In the genomic region with DNA sequence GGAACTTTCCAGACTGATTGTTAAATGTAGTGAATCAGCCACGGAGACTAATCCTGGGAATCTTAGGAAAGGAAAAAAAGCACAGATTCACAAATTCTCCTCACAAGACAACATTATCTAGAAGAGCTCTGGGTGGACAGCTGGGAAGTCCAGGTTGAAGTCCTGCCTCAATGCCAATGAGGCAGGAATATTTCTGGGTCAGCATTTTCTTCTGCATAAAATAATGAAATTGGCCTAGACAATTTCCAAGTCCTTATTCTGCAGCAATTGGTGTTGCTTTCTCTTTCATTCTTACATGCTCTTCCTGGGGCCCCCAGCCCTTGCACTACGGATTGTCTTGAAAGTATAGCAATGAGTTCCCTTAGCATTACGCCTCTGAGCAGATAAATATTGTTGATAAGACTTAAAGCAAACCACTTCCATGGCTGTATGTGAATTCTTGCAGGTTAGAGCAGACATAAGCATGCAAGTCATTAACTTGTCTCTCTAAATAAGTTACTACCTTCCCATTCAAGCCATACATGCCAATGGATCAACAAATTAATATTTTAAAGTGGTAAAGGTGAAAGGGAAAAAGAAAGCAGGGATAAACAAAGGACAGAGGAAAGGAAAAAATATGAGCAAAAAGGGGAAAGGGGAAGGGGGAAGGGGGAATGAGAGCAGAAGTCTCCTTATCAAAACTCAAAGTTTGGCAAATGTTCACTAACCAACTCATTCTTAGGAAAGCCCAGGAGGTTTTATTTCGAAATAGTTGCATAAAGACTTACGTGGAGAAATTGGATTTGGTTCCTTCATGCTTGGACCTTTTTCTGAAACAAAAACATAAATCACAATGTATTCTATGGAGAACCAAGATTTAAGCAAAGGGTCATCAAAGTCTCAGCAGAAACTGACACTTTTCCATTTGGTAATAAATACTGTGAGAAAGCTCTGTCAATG, we compare ENCODE assay signal across 7 cellular contexts.
DNase-seq lines count a peak whose midpoint lies in the region; ATAC-seq and TF ChIP-seq lines count a peak whose summit lies in the region.

No MANE protein-coding gene starts in this region.

- no peak overlapping the region for H3K9ac ChIP-seq in smooth muscle cell (ENCODE audit: low read depth)

- H3K27ac ChIP-seq in smooth muscle cell (ENCODE audit: low read depth), result peak overlapping the region; percentile 45

- peak; percentile 58 for DNase-seq in GM20000 (ENCODE audit: low spot score)
- peak; percentile 6 for DNase-seq in activated naive CD8-positive, alpha-beta T cell treated with anti-CD3 and anti-CD28 coated beads, Interleukin-2, amount 50 U/mL, for 16 hours (ENCODE audit: low read depth, low spot score)
- DNase-seq in smooth muscle cell (lab: John Stamatoyannopoulos, UW; ENCODE audit: unreplicated experiment), result no peak
- DNase-seq in UCSD-AML1 (lab: John Stamatoyannopoulos, UW; ENCODE audit: unreplicated experiment), result no peak
- no peak for DNase-seq in NCI-H187 treated with DMSO at 0.1 percent for 48 hours (lab: John Stamatoyannopoulos, UW)
- no peak for DNase-seq in NOMO-1 treated with DMSO at 0.1 percent for 48 hours (lab: John Stamatoyannopoulos, UW; ENCODE audit: unreplicated experiment)

- peak; percentile 93 for ATAC-seq in HG03460 (IDR thresholded peaks at IDR 0.05; ENCODE audit: unreplicated experiment)

- H3K4me3 ChIP-seq in smooth muscle cell, result no peak overlapping the region

- no peaks in the 10 kb centered on the region for H3K27me3 ChIP-seq in smooth muscle cell (ENCODE audit: low read depth)

- H3K9me3 ChIP-seq in smooth muscle cell (replicated peaks; ENCODE audit: low read depth), result no peaks in the 10 kb centered on the region

- no peaks in the 10 kb centered on the region for H3K79me2 ChIP-seq in smooth muscle cell (ENCODE audit: low read depth)

- H3K4me2 ChIP-seq in smooth muscle cell, result peak overlapping the region; percentile 57

- no peak overlapping the region for H2AFZ ChIP-seq in smooth muscle cell (ENCODE audit: low read depth)

- peaks cover 14% of the 10 kb centered on the region for H3F3A ChIP-seq in smooth muscle cell (ENCODE audit: low read depth)

- H4K20me1 ChIP-seq in smooth muscle cell (ENCODE audit: low read depth), result no peaks in the 10 kb centered on the region

- WGBS in smooth muscle cell (ENCODE audit: low lambda C conversion rate), result 38% methylated on average over 5 of the region's 5 CpGs

- H3K36me3 ChIP-seq in smooth muscle cell (ENCODE audit: low read depth), result no peaks in the 10 kb centered on the region

- no peak for TF ChIP-seq CTCF in GM20000 (IDR thresholded peaks at IDR 0.05; ENCODE audit: extremely low read depth, missing control alignments)
- TF ChIP-seq CTCF in smooth muscle cell (IDR thresholded peaks at IDR 0.05; ENCODE audit: borderline replicate concordance, insufficient read depth, poor library complexity, severe bottlenecking), result no peak

- H3K4me1 ChIP-seq in smooth muscle cell (ENCODE audit: low read depth), result peaks cover 19% of the 10 kb centered on the region

Comparison
In these comparisons a context has a peak if more than half of its experiments do, and no peak if none do; other contexts are left out.
1. DNase-seq: peak in GM20000 (single experiment) and activated naive CD8-positive, alpha-beta T cell treated with anti-CD3 and anti-CD28 coated beads, Interleukin-2, amount 50 U/mL, for 16 hours (single experiment); none in smooth muscle cell (single experiment), UCSD-AML1 (single experiment), NCI-H187 treated with DMSO at 0.1 percent for 48 hours (single experiment) and NOMO-1 treated with DMSO at 0.1 percent for 48 hours (single experiment).